In the genomic region with DNA sequence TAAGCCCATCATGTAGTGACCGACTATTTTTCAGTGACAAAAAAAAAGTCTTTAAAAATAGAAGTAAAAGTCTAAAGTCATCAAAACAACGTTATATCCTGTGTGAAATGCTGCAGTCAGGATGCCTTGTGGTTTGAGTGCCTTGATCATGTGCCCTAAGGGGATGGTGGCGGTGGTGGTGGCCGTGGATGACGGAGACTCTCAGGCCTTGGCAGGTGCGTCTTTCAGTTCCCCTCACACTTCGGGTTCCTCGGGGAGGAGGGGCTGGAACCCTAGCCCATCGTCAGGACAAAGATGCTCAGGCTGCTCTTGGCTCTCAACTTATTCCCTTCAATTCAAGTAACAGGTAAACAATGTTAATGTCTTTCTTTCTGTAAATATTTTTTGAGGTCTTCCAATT, we compare ENCODE assay signal across 9 cellular contexts.
A peak's percentile ranks its signal among the peaks of the same experiment; 100 is the strongest.
DNase-seq lines count a peak whose midpoint lies in the region; ATAC-seq lines count a peak whose summit lies in the region.
"Had no signal": no experiment of that assay in that cellular context is flagged by ENCODE, and none has a peak within 500 bp of the region (broad histone marks: within the 10 kb centered on the region; RNA-seq: fewer than 3 reads in every experiment).

A gene (plus strand): TSS at position 237 of the 400 bp plus-strand sequence. CDS start 58 bp downstream, at position 295.

- DNase-seq in effector memory CD4-positive, alpha-beta T cell = peak; percentile 83 to 86 (median 85)
- DNase-seq in stimulated activated CD8-positive, alpha-beta memory T cell treated with anti-CD3 and anti-CD28 coated beads, Interleukin-2, amount 100 ng/mL, for 48 hours (ENCODE audit: low read depth in 2 of 2) = peak; percentile 71 to 76
- DNase-seq in superior temporal gyrus (ENCODE audit: extremely low spot score) = no peak
- DNase-seq in HK-2 (ENCODE audit: unreplicated experiment) = no peak
- no peak for DNase-seq in NCI-H510A (lab: John Stamatoyannopoulos, UW)

- H3K9me3 ChIP-seq in effector memory CD4-positive, alpha-beta T cell (ENCODE audit: control insufficient read depth, low read length) = no peaks in the 10 kb centered on the region

- peaks cover 34% of the 10 kb centered on the region for H3K4me1 ChIP-seq in effector memory CD4-positive, alpha-beta T cell (ENCODE audit: control insufficient read depth, insufficient read depth, low read length, poor library complexity, severe bottlenecking)

- peak within 1 kb of the TSS; percentile 91 for H3K27ac ChIP-seq in effector memory CD4-positive, alpha-beta T cell (ENCODE audit: insufficient read depth, low read length, poor library complexity, severe bottlenecking)
- H3K27ac ChIP-seq: HL-60 had no signal

- H3K36me3 ChIP-seq in effector memory CD4-positive, alpha-beta T cell (ENCODE audit: control insufficient read depth, insufficient read depth, low read length) = no peaks in the 10 kb centered on the region

- ATAC-seq in GM18861 (IDR thresholded peaks at IDR 0.05; ENCODE audit: unreplicated experiment) (peak; percentile 94), HG03039 (IDR thresholded peaks at IDR 0.05; ENCODE audit: unreplicated experiment) (peak; percentile 96)
- ATAC-seq in activated CD4-positive, CD25-positive, alpha-beta regulatory T cell treated with anti-CD3 and anti-CD28 coated beads, Interleukin-2, amount 50 U/mL, for 24 hours = peak; percentile 81 to 83

- H3K27me3 ChIP-seq in effector memory CD4-positive, alpha-beta T cell (replicated peaks; ENCODE audit: control insufficient read depth, insufficient read depth, low read length, poor library complexity, severe bottlenecking) = no peaks in the 10 kb centered on the region

- H3K4me3 ChIP-seq in effector memory CD4-positive, alpha-beta T cell (ENCODE audit: insufficient read depth, low read depth, low read length, poor library complexity, severe bottlenecking) = peak within 1 kb of the TSS; percentile 77

Comparison
In these comparisons a context has a peak if more than half of its experiments do, and no peak if none do; other contexts are left out.
1. DNase-seq: peak in effector memory CD4-positive, alpha-beta T cell (3 of 3) and stimulated activated CD8-positive, alpha-beta memory T cell treated with anti-CD3 and anti-CD28 coated beads, Interleukin-2, amount 100 ng/mL, for 48 hours (2 of 2); none in superior temporal gyrus (single experiment), HK-2 (single experiment) and NCI-H510A (single experiment).
2. Peak in every context shown above with its lines, with median percentiles within 50 percentile points of each other: ATAC-seq.